Comparison of ENCODE assay signal across 17 cellular contexts in genomic region chr5:158553195-158553945, GRCh38.
A peak's percentile ranks its signal among the peaks of the same experiment; 100 is the strongest.
DNase-seq lines count a peak whose midpoint lies in the region; TF ChIP-seq lines count a peak whose summit lies in the region.
"Had no signal": no experiment of that assay in that cellular context is flagged by ENCODE, and none has a peak within 500 bp of the region (broad histone marks: within the 10 kb centered on the region; RNA-seq: fewer than 3 reads in every experiment).

No MANE protein-coding gene starts in this region.

- 76 to 79% methylated on average over 7 of the region's 7 CpGs for WGBS in sigmoid colon, 2 donors

- intact Hi-C loops in sigmoid colon (cut with DNase I): no loop called here

- TF ChIP-seq EP300 in sigmoid colon (IDR thresholded peaks at IDR 0.05): no peak

- H3K4me1 ChIP-seq in sigmoid colon: peaks cover 0 to 8% (median 1%) of the 10 kb centered on the region in 4 donors
- H3K4me1 ChIP-seq: BE2C, esophagus squamous epithelium had no signal

- no peaks in the 10 kb centered on the region for H3K36me3 ChIP-seq in BJ (ENCODE audit: control insufficient read depth, insufficient read depth, low read length)
- no peaks in the 10 kb centered on the region for H3K36me3 ChIP-seq in sigmoid colon
- H3K36me3 ChIP-seq: BE2C, esophagus squamous epithelium, thoracic aorta had no signal

- no peak for TF ChIP-seq CTCF in BJ (IDR thresholded peaks at IDR 0.05; ENCODE audit: insufficient read depth, low read depth, low read length)
- no peak for TF ChIP-seq CTCF in foreskin fibroblast (IDR thresholded peaks at IDR 0.05; ENCODE audit: low read depth, low read length)
- no peak for TF ChIP-seq CTCF in sigmoid colon (IDR thresholded peaks at IDR 0.05)

- no peak for TF ChIP-seq POLR2A in sigmoid colon (IDR thresholded peaks at IDR 0.05)

- peak overlapping the region; percentile 26 to 70 (median 50) for H3K27ac ChIP-seq in sigmoid colon
- H3K27ac ChIP-seq: dorsolateral prefrontal cortex, thoracic aorta had no signal

- CTCF ChIA-PET in BJ (lab: Yijun Ruan, JAX): interaction anchor here (1.3 kb wide), 1 partner anchor 378 kb away, joined by 3 read pairs; no protein-coding TSS in a partner anchor

- H3K27me3 ChIP-seq in BJ (ENCODE audit: control insufficient read depth, insufficient read depth, low read length) (no peaks in the 10 kb centered on the region), sigmoid colon (no peaks in the 10 kb centered on the region)
- H3K27me3 ChIP-seq: BE2C, dorsolateral prefrontal cortex, esophagus squamous epithelium had no signal

- peaks cover 0 to 3% (median 0%) of the 10 kb centered on the region in 4 donors for H3K9me3 ChIP-seq in sigmoid colon
- H3K9me3 ChIP-seq: BE2C, esophagus squamous epithelium, thoracic aorta had no signal

- POLR2A ChIA-PET in BJ (lab: Charles Lee): no interaction called here

- peak; percentile 39 for DNase-seq in BJ (ENCODE audit: low read depth)
- DNase-seq in RPMI7951 (ENCODE audit: low read depth): peak; percentile 4
- DNase-seq in foreskin fibroblast: peak; percentile 71 to 89
- peak; percentile 76 for DNase-seq in sigmoid colon
- no peak for DNase-seq in GOT3 (lab: John Stamatoyannopoulos, UW)
- DNase-seq in stimulated activated CD4-positive, alpha-beta T cell treated with anti-CD3 and anti-CD28 coated beads, Interleukin-2, amount 100 ng/mL, for 48 hours: no peak
- no peak for DNase-seq in activated effector memory CD4-positive, alpha-beta T cell treated with anti-CD3 and anti-CD28 coated beads, Interleukin-2, amount 50 U/mL, for 16 hours
- DNase-seq in midbrain (lab: John Stamatoyannopoulos, UW): no peak
- DNase-seq: activated CD4-positive, alpha-beta T cell treated with anti-CD3 and anti-CD28 coated beads, Interleukin-2, amount 10 ng/mL, durations not matched to agents 24 days and 14 days; activated naive CD4-positive, alpha-beta T cell treated with Interleukin-2 at 50 U/mL for 16 hours; BE2C; dorsolateral prefrontal cortex; esophagus squamous epithelium; naive thymus-derived CD4-positive, alpha-beta T cell; NCI-H187; NCI-H526 treated with DMSO at 0.1 percent for 48 hours had no signal

- H3K4me3 ChIP-seq in BJ (ENCODE audit: low read depth, low read length): no peak overlapping the region
- H3K4me3 ChIP-seq in foreskin fibroblast (ENCODE audit: low read depth in 1 of 2, low read length in 2 of 2): no peak overlapping the region
- H3K4me3 ChIP-seq in sigmoid colon: no peak overlapping the region
- H3K4me3 ChIP-seq: dorsolateral prefrontal cortex, esophagus squamous epithelium, thoracic aorta had no signal

Comparison
In these comparisons a context has a peak if more than half of its experiments do, and no peak if none do; other contexts are left out.
1. DNase-seq: peak in BJ (single experiment), RPMI7951 (single experiment), foreskin fibroblast (2 of 2) and sigmoid colon (single experiment); none in GOT3 (single experiment), stimulated activated CD4-positive, alpha-beta T cell treated with anti-CD3 and anti-CD28 coated beads, Interleukin-2, amount 100 ng/mL, for 48 hours (0 of 2), activated effector memory CD4-positive, alpha-beta T cell treated with anti-CD3 and anti-CD28 coated beads, Interleukin-2, amount 50 U/mL, for 16 hours (single experiment) and midbrain (single experiment).